12 cellular contexts compared by ENCODE assay signal in the genomic region with DNA sequence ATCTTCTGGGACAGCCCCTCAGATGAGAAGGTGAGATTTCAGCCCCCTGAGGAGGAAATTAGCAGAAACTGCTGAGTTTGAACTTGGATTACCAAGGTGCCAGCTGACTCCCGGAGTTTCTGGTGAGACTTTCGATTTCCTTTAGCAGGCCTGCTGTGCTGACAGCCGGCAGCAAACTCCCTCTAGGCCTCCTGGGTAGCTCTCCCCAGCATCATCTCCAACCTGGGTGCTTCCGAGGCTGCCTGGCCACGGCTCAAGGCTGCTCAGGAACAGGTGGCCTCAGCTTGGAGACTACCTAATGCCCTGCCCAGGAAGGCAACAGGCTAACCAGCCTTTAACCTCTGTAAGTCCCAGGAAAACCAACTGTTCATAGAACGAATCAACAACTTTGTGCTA. TPM values are rescaled to one million over a fixed set of nuclear protein-coding genes. Genes with fewer than 3 reads are reported as not detected.
DNase-seq lines count a peak whose midpoint lies in the region; ATAC-seq and TF ChIP-seq lines count a peak whose summit lies in the region.
"Had no signal": no experiment of that assay in that cellular context is flagged by ENCODE, and none has a peak within 500 bp of the region (broad histone marks: within the 10 kb centered on the region; RNA-seq: fewer than 3 reads in every experiment).

No MANE protein-coding gene starts in this region.

- H3K4me3 ChIP-seq in breast epithelium (peak overlapping the region in 1 of 3 donors; percentile 32), mucosa of rectum (ENCODE audit: low read length in 2 of 2) (no peak overlapping the region)
- H3K4me3 ChIP-seq: sigmoid colon had no signal

- no peak for ATAC-seq in GM19455 (IDR thresholded peaks at IDR 0.05; ENCODE audit: unreplicated experiment)
- ATAC-seq in GM21447 (IDR thresholded peaks at IDR 0.05; ENCODE audit: unreplicated experiment) = no peak

- peak overlapping the region; percentile 50 for H3K4me3 Mint-ChIP-seq in HFFc6
- H3K4me3 Mint-ChIP-seq in activated naive CD4-positive, alpha-beta T cell treated with anti-CD3 and anti-CD28 coated beads, Interleukin-2, amount 10 ng/mL, durations not matched to agents 7 days and 5 days = no peak overlapping the region
- H3K4me3 Mint-ChIP-seq: brain had no signal

- no peaks in the 10 kb centered on the region; the same call in 1 of the 2 replicates for H3K27me3 Mint-ChIP-seq in HFFc6 (ENCODE audit: insufficient read depth)
- H3K27me3 Mint-ChIP-seq in activated naive CD4-positive, alpha-beta T cell treated with anti-CD3 and anti-CD28 coated beads, Interleukin-2, amount 10 ng/mL, durations not matched to agents 7 days and 5 days = peaks cover 15% of the 10 kb centered on the region
- H3K27me3 Mint-ChIP-seq: brain had no signal

- H3K36me3 Mint-ChIP-seq in HFFc6 (ENCODE audit: low read depth) = no peaks in the 10 kb centered on the region
- H3K36me3 Mint-ChIP-seq in activated naive CD4-positive, alpha-beta T cell treated with anti-CD3 and anti-CD28 coated beads, Interleukin-2, amount 10 ng/mL, durations not matched to agents 7 days and 5 days = no peaks in the 10 kb centered on the region

- H3K9me3 Mint-ChIP-seq in HFFc6 = no peaks in the 10 kb centered on the region
- H3K9me3 Mint-ChIP-seq in activated naive CD4-positive, alpha-beta T cell treated with anti-CD3 and anti-CD28 coated beads, Interleukin-2, amount 10 ng/mL, durations not matched to agents 7 days and 5 days = no peaks in the 10 kb centered on the region
- H3K9me3 Mint-ChIP-seq: brain had no signal

- CTCF ChIA-PET in activated naive CD4-positive, alpha-beta T cell treated with anti-CD3 and anti-CD28 coated beads, Interleukin-2, amount 10 ng/mL, durations not matched to agents 7 days and 5 days (lab: Charles Lee) = no interaction called here

- H3K27ac Mint-ChIP-seq in HFFc6 = peak overlapping the region; percentile 78
- H3K27ac Mint-ChIP-seq in activated naive CD4-positive, alpha-beta T cell treated with anti-CD3 and anti-CD28 coated beads, Interleukin-2, amount 10 ng/mL, durations not matched to agents 7 days and 5 days = no peak overlapping the region

- H3K27ac ChIP-seq in 22Rv1 (peak overlapping the region; percentile 81), breast epithelium (peak overlapping the region; percentile 92 to 94), mucosa of rectum (ENCODE audit: low read depth in 2 of 2, low read length in 2 of 2) (peak overlapping the region; percentile 52 to 69)
- H3K27ac ChIP-seq: sigmoid colon had no signal

- TF ChIP-seq CTCF in 22Rv1 (IDR thresholded peaks at IDR 0.05) = no peak
- TF ChIP-seq CTCF in HFFc6 (IDR thresholded peaks at IDR 0.05) = no peak
- no peak for TF ChIP-seq CTCF in breast epithelium (IDR thresholded peaks at IDR 0.05)

- DNase-seq in HFFc6 (peak; percentile 11), breast epithelium (ENCODE audit: low spot score in 2 of 2) (no peak), HK-2 (ENCODE audit: unreplicated experiment) (no peak)
- no peak for DNase-seq in activated naive CD4-positive, alpha-beta T cell treated with anti-CD3 and anti-CD28 coated beads, Interleukin-2, amount 10 ng/mL, durations not matched to agents 7 days and 5 days
- DNase-seq: activated CD4-positive, alpha-beta T cell treated with anti-CD3 and anti-CD28 coated beads for 1 hour; NCI-H748 treated with DMSO at 0.1 percent for 48 hours; sigmoid colon had no signal

- TF ChIP-seq POLR2A in breast epithelium (IDR thresholded peaks at IDR 0.05) = no peak

- no peaks in the 10 kb centered on the region for H3K9me3 ChIP-seq in breast epithelium
- H3K9me3 ChIP-seq in mucosa of rectum (ENCODE audit: control insufficient read depth in 2 of 2, low read length in 2 of 2) = no peaks in the 10 kb centered on the region
- H3K9me3 ChIP-seq: sigmoid colon had no signal

- intact Hi-C loops in breast epithelium (cut with DNase I; ENCODE audit: low total_unique reads) = no loop called here

- H3K4me1 Mint-ChIP-seq in HFFc6 (ENCODE audit: low read depth) = peaks cover 23% of the 10 kb centered on the region
- no peaks in the 10 kb centered on the region for H3K4me1 Mint-ChIP-seq in activated naive CD4-positive, alpha-beta T cell treated with anti-CD3 and anti-CD28 coated beads, Interleukin-2, amount 10 ng/mL, durations not matched to agents 7 days and 5 days

- no peaks in the 10 kb centered on the region for H3K27me3 ChIP-seq in breast epithelium
- no peaks in the 10 kb centered on the region for H3K27me3 ChIP-seq in mucosa of rectum (ENCODE audit: control insufficient read depth in 2 of 2, insufficient read depth in 2 of 2, low read length in 2 of 2)
- H3K27me3 ChIP-seq: sigmoid colon had no signal

- peak overlapping the region in 1 of 2 donors; percentile 31 for H3K9ac ChIP-seq in mucosa of rectum (ENCODE audit: low read depth in 1 of 2, low read length in 2 of 2)

- H3K36me3 ChIP-seq in breast epithelium (no peaks in the 10 kb centered on the region), mucosa of rectum (ENCODE audit: control insufficient read depth in 2 of 2, insufficient read depth in 2 of 2, low read length in 2 of 2) (peaks cover 9 to 13% of the 10 kb centered on the region in 2 donors)
- H3K36me3 ChIP-seq: sigmoid colon had no signal

- H3K4me1 ChIP-seq in breast epithelium (peaks cover 0 to 46% of the 10 kb centered on the region in 2 donors), mucosa of rectum (ENCODE audit: control insufficient read depth in 2 of 2, insufficient read depth in 2 of 2, low read length in 2 of 2) (peaks cover 15 to 40% of the 10 kb centered on the region in 2 donors)
- H3K4me1 ChIP-seq: sigmoid colon had no signal

RNA-seq across cellular contexts. Expression of a gene that starts 16.4 kb away (rescaled TPM):
- 100 to 1,000 TPM in 5 of 6 experiments, 10 to 100 TPM in 1; 92.1 to 141 (median 133) TPM for total RNA-seq in HFFc6 (2021; fragmentation: NEBNext Ultra II Directional; extraction: Animal tissue kit (Norgen Biotek cat#: 25700))
- total RNA-seq in breast epithelium = 10 to 100 TPM in 2 of 3 donors, 1 to 10 TPM in 1; 2.6 to 51.8 (median 38.7) TPM
